Comparison of ENCODE assay signal across 7 cellular contexts in the genomic region with DNA sequence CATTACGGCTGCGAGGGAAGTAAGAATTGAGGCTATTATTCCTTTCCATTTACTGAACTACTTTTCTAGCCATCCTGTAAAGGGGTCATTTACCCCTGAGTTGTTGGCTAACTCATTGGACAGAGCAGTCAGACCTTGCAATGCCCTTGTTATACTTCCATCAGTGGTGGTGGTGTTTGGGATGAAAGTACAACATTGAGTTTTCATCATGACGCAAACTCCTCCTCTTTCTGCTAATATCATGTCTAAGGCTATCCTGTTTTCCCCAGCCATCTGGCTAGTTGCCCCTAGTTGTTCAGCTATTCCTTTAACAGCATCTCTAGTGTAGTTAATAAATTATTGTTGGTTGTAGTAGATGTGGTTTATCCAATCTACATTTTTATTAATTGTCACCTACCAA.
DNase-seq lines count a peak whose midpoint lies in the region; ATAC-seq, FAIRE-seq and TF ChIP-seq lines count a peak whose summit lies in the region.
"Not testable (repeated sequence)": the region's sequence is repeated elsewhere in the genome, so short reads cannot be mapped to it uniquely, and the experiment has no call there.

No MANE protein-coding gene starts in this region.

- H3K9me3 Mint-ChIP-seq in activated CD4-positive, alpha-beta memory T cell treated with anti-CD3 and anti-CD28 coated beads for 36 hours; activated naive CD4-positive, alpha-beta T cell treated with anti-CD3 and anti-CD28 coated beads for 36 hours; activated naive CD8-positive, alpha-beta T cell treated with anti-CD3 and anti-CD28 coated beads, Interleukin-2, amount 50 U/mL, for 24 hours; type B pancreatic cell: not testable (repeated sequence)
- H3K9me3 Mint-ChIP-seq in mesothelial cell of epicardium, result peaks cover 18% of the 10 kb centered on the region

- peak overlapping the region; percentile 67 for H3K27ac Mint-ChIP-seq in activated CD4-positive, alpha-beta memory T cell treated with anti-CD3 and anti-CD28 coated beads for 36 hours
- H3K27ac Mint-ChIP-seq in activated naive CD4-positive, alpha-beta T cell treated with anti-CD3 and anti-CD28 coated beads for 36 hours, result peak overlapping the region; percentile 78
- H3K27ac Mint-ChIP-seq in activated naive CD8-positive, alpha-beta T cell treated with anti-CD3 and anti-CD28 coated beads, Interleukin-2, amount 50 U/mL, for 24 hours, result peak overlapping the region; percentile 27
- peak overlapping the region; percentile 59 for H3K27ac Mint-ChIP-seq in mesothelial cell of epicardium
- peak overlapping the region; percentile 21 for H3K27ac Mint-ChIP-seq in type B pancreatic cell

- POLR2A ChIA-PET in activated CD4-positive, alpha-beta memory T cell treated with anti-CD3 and anti-CD28 coated beads for 36 hours (lab: Charles Lee), result not testable (repeated sequence)

- intact Hi-C loops in activated CD4-positive, alpha-beta memory T cell treated with anti-CD3 and anti-CD28 coated beads for 36 hours (cut with micrococcal nuclease), result loop anchor here (5.0 to 10.0 kb wide), 3 partner anchors 72 to 128 kb away; a partner anchor contains a TSS
- intact Hi-C loops in activated naive CD4-positive, alpha-beta T cell treated with anti-CD3 and anti-CD28 coated beads for 36 hours (cut with micrococcal nuclease), result loop anchor here (2.0 to 10.0 kb wide), 3 partner anchors 72 to 185 kb away; a partner anchor contains a TSS
- intact Hi-C loops in kidney (cut with DNase I), result not testable (repeated sequence)

- H3K9ac ChIP-seq in kidney (ENCODE audit: low read length in 2 of 2), result not testable (repeated sequence)

- not testable (repeated sequence) for ATAC-seq in activated naive CD8-positive, alpha-beta T cell treated with anti-CD3 and anti-CD28 coated beads, Interleukin-2, amount 50 U/mL, for 24 hours

- not testable (repeated sequence) for H3K4me1 ChIP-seq in kidney (ENCODE audit: control insufficient read depth in 1 of 2, insufficient read depth in 1 of 2, low read depth in 1 of 2, low read length in 2 of 2)

- peaks cover 57% of the 10 kb centered on the region for H3K4me1 Mint-ChIP-seq in activated CD4-positive, alpha-beta memory T cell treated with anti-CD3 and anti-CD28 coated beads for 36 hours (ENCODE audit: low read depth)
- peaks cover 63% of the 10 kb centered on the region for H3K4me1 Mint-ChIP-seq in activated naive CD4-positive, alpha-beta T cell treated with anti-CD3 and anti-CD28 coated beads for 36 hours (ENCODE audit: low read depth)
- peaks cover 60% of the 10 kb centered on the region for H3K4me1 Mint-ChIP-seq in activated naive CD8-positive, alpha-beta T cell treated with anti-CD3 and anti-CD28 coated beads, Interleukin-2, amount 50 U/mL, for 24 hours
- H3K4me1 Mint-ChIP-seq in mesothelial cell of epicardium, result peaks cover 53% of the 10 kb centered on the region
- not testable (repeated sequence) for H3K4me1 Mint-ChIP-seq in type B pancreatic cell (ENCODE audit: unreplicated experiment)

- H3K4me3 ChIP-seq in kidney (ENCODE audit: low read length in 2 of 2), result not testable (repeated sequence)

- peak; percentile 70 for FAIRE-seq in GM12892 (lab: Jason Lieb, UNC)
- peak; percentile 66 for FAIRE-seq in kidney (lab: Jason Lieb, UNC)

- H3K27ac ChIP-seq in kidney (ENCODE audit: low read depth in 2 of 2, low read length in 2 of 2), result not testable (repeated sequence)

- CTCF ChIA-PET in activated CD4-positive, alpha-beta memory T cell treated with anti-CD3 and anti-CD28 coated beads for 36 hours (lab: Charles Lee); activated naive CD4-positive, alpha-beta T cell treated with anti-CD3 and anti-CD28 coated beads for 36 hours (lab: Charles Lee): not testable (repeated sequence)

- not testable (repeated sequence) for H3K4me3 Mint-ChIP-seq in activated CD4-positive, alpha-beta memory T cell treated with anti-CD3 and anti-CD28 coated beads for 36 hours; activated naive CD4-positive, alpha-beta T cell treated with anti-CD3 and anti-CD28 coated beads for 36 hours; activated naive CD8-positive, alpha-beta T cell treated with anti-CD3 and anti-CD28 coated beads, Interleukin-2, amount 50 U/mL, for 24 hours; mesothelial cell of epicardium; type B pancreatic cell

- DNase-seq in GM12892 (ENCODE audit: insufficient read length); activated CD4-positive, alpha-beta memory T cell treated with anti-CD3 and anti-CD28 coated beads for 36 hours; activated naive CD4-positive, alpha-beta T cell treated with anti-CD3 and anti-CD28 coated beads for 36 hours; activated naive CD8-positive, alpha-beta T cell treated with anti-CD3 and anti-CD28 coated beads, Interleukin-2, amount 50 U/mL, for 24 hours; kidney; mesothelial cell of epicardium (ENCODE audit: low spot score in 2 of 2, unreplicated experiment in 2 of 2); type B pancreatic cell (ENCODE audit: extremely low spot score, unreplicated experiment): not testable (repeated sequence)

- not testable (repeated sequence) for TF ChIP-seq CTCF in kidney (IDR thresholded peaks at IDR 0.05; ENCODE audit: borderline replicate concordance, extremely low read depth, insufficient read depth); mesothelial cell of epicardium (IDR thresholded peaks at IDR 0.05; ENCODE audit: unreplicated experiment); type B pancreatic cell (conservative IDR thresholded peaks at IDR 0.05)

- H3K9me3 ChIP-seq in kidney (ENCODE audit: control insufficient read depth in 1 of 2, low read length in 2 of 2), result not testable (repeated sequence)

- not testable (repeated sequence) for TF ChIP-seq POLR2A in GM12892 (IDR thresholded peaks at IDR 0.05; ENCODE audit: low read depth, low read length)

- peaks cover 15% of the 10 kb centered on the region for H3K36me3 Mint-ChIP-seq in activated CD4-positive, alpha-beta memory T cell treated with anti-CD3 and anti-CD28 coated beads for 36 hours
- H3K36me3 Mint-ChIP-seq in activated naive CD4-positive, alpha-beta T cell treated with anti-CD3 and anti-CD28 coated beads for 36 hours (ENCODE audit: low read depth); activated naive CD8-positive, alpha-beta T cell treated with anti-CD3 and anti-CD28 coated beads, Interleukin-2, amount 50 U/mL, for 24 hours (ENCODE audit: low read depth); mesothelial cell of epicardium; type B pancreatic cell: not testable (repeated sequence)

- not testable (repeated sequence) for H3K27me3 Mint-ChIP-seq in activated CD4-positive, alpha-beta memory T cell treated with anti-CD3 and anti-CD28 coated beads for 36 hours; activated naive CD4-positive, alpha-beta T cell treated with anti-CD3 and anti-CD28 coated beads for 36 hours (ENCODE audit: low read depth); activated naive CD8-positive, alpha-beta T cell treated with anti-CD3 and anti-CD28 coated beads, Interleukin-2, amount 50 U/mL, for 24 hours; mesothelial cell of epicardium (ENCODE audit: low read depth); type B pancreatic cell

- not testable (repeated sequence) for H3K36me3 ChIP-seq in kidney (ENCODE audit: control insufficient read depth in 1 of 2, insufficient read depth in 2 of 2, low read length in 2 of 2)

Comparison
In these comparisons a context has a peak if more than half of its experiments do, and no peak if none do; other contexts are left out.
1. H3K27ac Mint-ChIP-seq: peak in every context shown above with its lines; median percentile 78 in activated naive CD4-positive, alpha-beta T cell treated with anti-CD3 and anti-CD28 coated beads for 36 hours; 67 in activated CD4-positive, alpha-beta memory T cell treated with anti-CD3 and anti-CD28 coated beads for 36 hours; 59 in mesothelial cell of epicardium; 27 in activated naive CD8-positive, alpha-beta T cell treated with anti-CD3 and anti-CD28 coated beads, Interleukin-2, amount 50 U/mL, for 24 hours; 21 in type B pancreatic cell.